In the genomic region with DNA sequence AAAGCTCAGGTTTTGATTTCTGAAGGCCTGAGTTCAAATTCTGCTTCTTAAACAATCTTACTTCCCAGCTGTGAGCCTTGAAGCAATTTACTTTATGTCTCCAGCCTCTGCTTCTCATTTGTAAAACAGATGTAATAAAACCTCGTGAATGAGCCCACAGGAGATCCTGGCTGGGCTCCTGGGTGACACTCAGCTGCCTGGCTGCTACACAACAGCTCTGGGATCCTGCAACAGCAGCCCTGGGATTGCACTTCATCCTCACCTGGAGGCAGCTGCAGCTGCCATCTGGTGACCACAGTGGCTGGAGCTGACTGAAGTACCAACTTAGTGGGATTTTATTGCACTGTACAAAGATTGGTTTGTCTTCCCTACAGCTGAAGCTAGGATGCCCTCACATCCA, we compare ENCODE assay signal across 1 cellular context.
TF ChIP-seq lines count a peak whose summit lies in the region.

No MANE protein-coding gene starts in this region.

TF ChIP-seq in SK-N-SH treated with all-trans-retinoic acid at 6 μM for 48 hours, 23 proteins besides CTCF, POLR2A, EP300 and RAD21 (continued from another document):
- TF ChIP-seq, protein P1, sequence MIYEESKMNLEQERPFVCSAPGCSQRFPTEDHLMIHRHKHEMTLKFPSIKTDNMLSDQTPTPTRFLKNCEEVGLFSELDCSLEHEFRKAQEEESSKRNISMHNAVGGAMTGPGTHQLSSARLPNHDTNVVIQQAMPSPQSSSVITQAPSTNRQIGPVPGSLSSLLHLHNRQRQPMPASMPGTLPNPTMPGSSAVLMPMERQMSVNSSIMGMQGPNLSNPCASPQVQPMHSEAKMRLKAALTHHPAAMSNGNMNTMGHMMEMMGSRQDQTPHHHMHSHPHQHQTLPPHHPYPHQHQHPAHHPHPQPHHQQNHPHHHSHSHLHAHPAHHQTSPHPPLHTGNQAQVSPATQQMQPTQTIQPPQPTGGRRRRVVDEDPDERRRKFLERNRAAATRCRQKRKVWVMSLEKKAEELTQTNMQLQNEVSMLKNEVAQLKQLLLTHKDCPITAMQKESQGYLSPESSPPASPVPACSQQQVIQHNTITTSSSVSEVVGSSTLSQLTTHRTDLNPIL (CRISPR knock-in tag; IDR thresholded peaks at IDR 0.05; ENCODE audit: low read depth): no peak
- TF ChIP-seq POU6F1 (CRISPR knock-in tag; IDR thresholded peaks at IDR 0.05; ENCODE audit: borderline replicate concordance, low read depth) (no peak), TOX (CRISPR knock-in tag; IDR thresholded peaks at IDR 0.05; ENCODE audit: borderline replicate concordance) (no peak)
- TF ChIP-seq, protein P2, sequence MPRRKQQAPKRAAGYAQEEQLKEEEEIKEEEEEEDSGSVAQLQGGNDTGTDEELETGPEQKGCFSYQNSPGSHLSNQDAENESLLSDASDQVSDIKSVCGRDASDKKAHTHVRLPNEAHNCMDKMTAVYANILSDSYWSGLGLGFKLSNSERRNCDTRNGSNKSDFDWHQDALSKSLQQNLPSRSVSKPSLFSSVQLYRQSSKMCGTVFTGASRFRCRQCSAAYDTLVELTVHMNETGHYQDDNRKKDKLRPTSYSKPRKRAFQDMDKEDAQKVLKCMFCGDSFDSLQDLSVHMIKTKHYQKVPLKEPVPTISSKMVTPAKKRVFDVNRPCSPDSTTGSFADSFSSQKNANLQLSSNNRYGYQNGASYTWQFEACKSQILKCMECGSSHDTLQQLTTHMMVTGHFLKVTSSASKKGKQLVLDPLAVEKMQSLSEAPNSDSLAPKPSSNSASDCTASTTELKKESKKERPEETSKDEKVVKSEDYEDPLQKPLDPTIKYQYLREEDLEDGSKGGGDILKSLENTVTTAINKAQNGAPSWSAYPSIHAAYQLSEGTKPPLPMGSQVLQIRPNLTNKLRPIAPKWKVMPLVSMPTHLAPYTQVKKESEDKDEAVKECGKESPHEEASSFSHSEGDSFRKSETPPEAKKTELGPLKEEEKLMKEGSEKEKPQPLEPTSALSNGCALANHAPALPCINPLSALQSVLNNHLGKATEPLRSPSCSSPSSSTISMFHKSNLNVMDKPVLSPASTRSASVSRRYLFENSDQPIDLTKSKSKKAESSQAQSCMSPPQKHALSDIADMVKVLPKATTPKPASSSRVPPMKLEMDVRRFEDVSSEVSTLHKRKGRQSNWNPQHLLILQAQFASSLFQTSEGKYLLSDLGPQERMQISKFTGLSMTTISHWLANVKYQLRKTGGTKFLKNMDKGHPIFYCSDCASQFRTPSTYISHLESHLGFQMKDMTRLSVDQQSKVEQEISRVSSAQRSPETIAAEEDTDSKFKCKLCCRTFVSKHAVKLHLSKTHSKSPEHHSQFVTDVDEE (CRISPR knock-in tag; IDR thresholded peaks at IDR 0.05): no peak
